ENCODE assay signal across 9 cellular contexts in genomic region chr16:1002399-1003161, GRCh38. TPM values are rescaled to one million over a fixed set of nuclear protein-coding genes. Genes with fewer than 3 reads are reported as not detected.
DNase-seq lines count a peak whose midpoint lies in the region; ATAC-seq, FAIRE-seq and TF ChIP-seq lines count a peak whose summit lies in the region.
"Had no signal": no experiment of that assay in that cellular context is flagged by ENCODE, and none has a peak within 500 bp of the region (broad histone marks: within the 10 kb centered on the region; RNA-seq: fewer than 3 reads in every experiment).

No MANE protein-coding gene starts in this region.

- TF ChIP-seq EP300 in HepG2 (IDR thresholded peaks at IDR 0.05; ENCODE audit: low read depth in 2 of 2, low read length in 2 of 2) (no peak), HepG2 (CRISPR knock-in tag; IDR thresholded peaks at IDR 0.05; ENCODE audit: borderline replicate concordance) (no peak)

- H3K9ac ChIP-seq in HepG2 (ENCODE audit: insufficient read depth, low read depth, low read length) = no peak overlapping the region

- DNase-seq in EH (ENCODE audit: low read depth) (peak; percentile 82), SJCRH30 (peak; percentile 89 to 93), HepG2 (ENCODE audit: low spot score) (peak; percentile 49), GM12892 (ENCODE audit: insufficient read length) (no peak), GM19238 (ENCODE audit: insufficient read length, low spot score) (no peak)
- DNase-seq in activated naive CD4-positive, alpha-beta T cell treated with anti-CD3 and anti-CD28 coated beads, Interleukin-2, amount 50 U/mL, for 72 hours (ENCODE audit: low spot score in 2 of 2) = peak; percentile 59 to 93
- peak; percentile 56 to 75 for DNase-seq in stimulated activated effector memory CD8-positive, alpha-beta T cell treated with anti-CD3 and anti-CD28 coated beads, Interleukin-12 subunit alpha, Interleukin-12 subunit beta, amount 100 ng/mL, for 72 hours (ENCODE audit: low spot score in 2 of 2)
- DNase-seq: heart right ventricle had no signal

- H3K27ac ChIP-seq in SJCRH30 = peak overlapping the region; percentile 62
- H3K27ac ChIP-seq in HepG2 (ENCODE audit: extremely low read length, insufficient read depth, low read length) = no peak overlapping the region
- H3K27ac ChIP-seq: heart right ventricle had no signal

- no peaks in the 10 kb centered on the region for H3K36me3 ChIP-seq in SJCRH30
- H3K36me3 ChIP-seq in HepG2 (replicated peaks in 1 of 2; ENCODE audit: control insufficient read depth in 1 of 2, insufficient read depth in 2 of 2, low read length in 2 of 2) = no peaks in the 10 kb centered on the region
- H3K36me3 ChIP-seq: heart right ventricle had no signal

- H3K36me3 Mint-ChIP-seq in activated naive CD4-positive, alpha-beta T cell treated with anti-CD3 and anti-CD28 coated beads, Interleukin-2, amount 50 U/mL, for 72 hours = no peaks in the 10 kb centered on the region
- H3K36me3 Mint-ChIP-seq in stimulated activated effector memory CD8-positive, alpha-beta T cell treated with anti-CD3 and anti-CD28 coated beads, Interleukin-12 subunit alpha, Interleukin-12 subunit beta, amount 100 ng/mL, for 72 hours = no peaks in the 10 kb centered on the region

- H2AFZ ChIP-seq in HepG2 (ENCODE audit: low read length) = no peak overlapping the region

- H3K9me3 ChIP-seq in SJCRH30 (replicated peaks) (no peaks in the 10 kb centered on the region), HepG2 (ENCODE audit: low read length) (no peaks in the 10 kb centered on the region)
- H3K9me3 ChIP-seq: heart right ventricle had no signal

- H3K4me1 Mint-ChIP-seq in stimulated activated effector memory CD8-positive, alpha-beta T cell treated with anti-CD3 and anti-CD28 coated beads, Interleukin-12 subunit alpha, Interleukin-12 subunit beta, amount 100 ng/mL, for 72 hours = peaks cover 44% of the 10 kb centered on the region

- no peak for TF ChIP-seq CTCF in HepG2 (CRISPR knock-in tag; IDR thresholded peaks at IDR 0.05)

- TF ChIP-seq RAD21 in HepG2 (CRISPR knock-in tag; IDR thresholded peaks at IDR 0.05) = no peak

- H3K4me1 ChIP-seq in SJCRH30 (peaks cover 45% of the 10 kb centered on the region), HepG2 (ENCODE audit: insufficient read depth, low read length) (no peaks in the 10 kb centered on the region)

- no TSS peak for BruUV-seq in HepG2 (replicated peaks; lab: Mats Ljungman, UMichigan)

- in situ Hi-C loops in HepG2 (cut with HindIII; ENCODE audit: extremely low pct_ligation_motif_present, low pct_unique_long_range_greater_than_20kb) = no loop called here

- H3K27ac Mint-ChIP-seq in activated naive CD4-positive, alpha-beta T cell treated with anti-CD3 and anti-CD28 coated beads, Interleukin-2, amount 50 U/mL, for 72 hours = peak overlapping the region; percentile 50 to 89
- peak overlapping the region; percentile 70 for H3K27ac Mint-ChIP-seq in stimulated activated effector memory CD8-positive, alpha-beta T cell treated with anti-CD3 and anti-CD28 coated beads, Interleukin-12 subunit alpha, Interleukin-12 subunit beta, amount 100 ng/mL, for 72 hours

- WGBS in HepG2 (ENCODE audit: low lambda C conversion rate) = 69% methylated on average over 14 of the region's 46 CpGs

- H4K20me1 ChIP-seq in HepG2 (ENCODE audit: insufficient read depth, low read length) = peaks cover 4% of the 10 kb centered on the region; the same call in 1 of the 2 replicates

- intact Hi-C loops in HepG2 (cut with micrococcal nuclease; ENCODE audit: unreplicated experiment) = no loop called here

- CTCF ChIA-PET in HepG2 (lab: Yijun Ruan, JAX; ENCODE audit: low intra/inter-chr PET ratio, low total read pairs) = no interaction called here

- H3K79me2 ChIP-seq in HepG2 (ENCODE audit: insufficient read depth, low read length) = no peaks in the 10 kb centered on the region

- peak overlapping the region; percentile 64 for H3K4me3 Mint-ChIP-seq in stimulated activated effector memory CD8-positive, alpha-beta T cell treated with anti-CD3 and anti-CD28 coated beads, Interleukin-12 subunit alpha, Interleukin-12 subunit beta, amount 100 ng/mL, for 72 hours

- ATAC-seq in activated naive CD4-positive, alpha-beta T cell treated with anti-CD3 and anti-CD28 coated beads, Interleukin-2, amount 50 U/mL, for 72 hours = peak; percentile 73 to 90
- peak; percentile 13; the same call in 2 of the 3 replicates for ATAC-seq in HepG2
- peak; percentile 77 for ATAC-seq in stimulated activated effector memory CD8-positive, alpha-beta T cell treated with anti-CD3 and anti-CD28 coated beads, Interleukin-12 subunit alpha, Interleukin-12 subunit beta, amount 100 ng/mL, for 72 hours
- no peak for ATAC-seq in GM19395 (IDR thresholded peaks at IDR 0.05; ENCODE audit: unreplicated experiment)

- H3K9me3 Mint-ChIP-seq in activated naive CD4-positive, alpha-beta T cell treated with anti-CD3 and anti-CD28 coated beads, Interleukin-2, amount 50 U/mL, for 72 hours = no peaks in the 10 kb centered on the region
- no peaks in the 10 kb centered on the region for H3K9me3 Mint-ChIP-seq in stimulated activated effector memory CD8-positive, alpha-beta T cell treated with anti-CD3 and anti-CD28 coated beads, Interleukin-12 subunit alpha, Interleukin-12 subunit beta, amount 100 ng/mL, for 72 hours

- H3K4me2 ChIP-seq in HepG2 (ENCODE audit: low read depth, low read length) = no peak overlapping the region

- H3K4me3 ChIP-seq in SJCRH30 = no peak overlapping the region
- H3K4me3 ChIP-seq in HepG2 (replicated peaks in 1 of 3; ENCODE audit: insufficient read depth in 1 of 3, low read depth in 2 of 3, low read length in 3 of 3) = no peak overlapping the region; a peak in 1 of 6 replicates
- H3K4me3 ChIP-seq: heart right ventricle had no signal

- no peak for TF ChIP-seq POLR2A in HepG2 (IDR thresholded peaks at IDR 0.05; ENCODE audit: insufficient read depth in 1 of 2, low read depth in 2 of 2, low read length in 2 of 2)
- TF ChIP-seq POLR2A in GM12892 (IDR thresholded peaks at IDR 0.05; ENCODE audit: low read depth, low read length) = no peak

- POLR2A ChIA-PET in HepG2 (lab: Yijun Ruan, JAX) = no interaction called here

- no peak for FAIRE-seq in HepG2 (lab: Jason Lieb, UNC)
- no peak for FAIRE-seq in GM12892 (lab: Jason Lieb, UNC)

- H3K27me3 ChIP-seq in SJCRH30 (no peaks in the 10 kb centered on the region), HepG2 (ENCODE audit: control insufficient read depth in 1 of 2, insufficient read depth in 2 of 2, low read length in 2 of 2) (peaks cover 34 to 85% of the 10 kb centered on the region in 2 experiments)

RNA-seq across cellular contexts. Expression of gene SOX8, which starts 21.0 kb away (rescaled TPM):
- total RNA-seq in SJCRH30 (2014; rRNA removed; shearing (Covaris generic)) = 141 and 144 TPM in 2 replicates
- total RNA-seq in activated naive CD4-positive, alpha-beta T cell treated with anti-CD3 and anti-CD28 coated beads, Interleukin-2, amount 50 U/mL, for 72 hours = 1 to 10 TPM in 1 of 2 donors, under 1 TPM in 1; 0.43 to 5.9 TPM
- total RNA-seq in HepG2 (2016; rRNA removed; fragmentation: Illumina TruSeq; extraction: Trizol) = 0.15 and 0.20 TPM in 2 replicates
- total RNA-seq in HepG2 (2016; cell fraction: cytosol; rRNA removed; fragmentation: Illumina TruSeq; extraction: Trizol; ENCODE audit: low read depth) = not detected in 2 replicates
- total RNA-seq in HepG2 (2016; cell fraction: insoluble cytoplasmic fraction; rRNA removed; fragmentation: Illumina TruSeq; extraction: Trizol) = 0.21 and 0.28 TPM in 2 replicates
- total RNA-seq in HepG2 (2016; cell fraction: membrane; rRNA removed; fragmentation: Illumina TruSeq; extraction: Trizol) = 0.19 and 0.31 TPM in 2 replicates
- 0.22 TPM in 1 of 2 replicates, not detected in the other for total RNA-seq in HepG2 (2016; cell fraction: nucleus; rRNA removed; fragmentation: Illumina TruSeq; extraction: Trizol)
- polyA plus RNA-seq in HepG2 (2011; rRNA removed) = 0.28 and 0.34 TPM in 2 replicates
- 0.32 and 0.42 TPM in 2 replicates for polyA plus RNA-seq in HepG2 (2011; cell fraction: cytosol; rRNA removed)
- 3.2 and 3.6 TPM in 2 replicates for polyA plus RNA-seq in HepG2 (2011; cell fraction: nucleus; rRNA removed)
- 0.25 and 0.61 TPM in 2 replicates for polyA plus RNA-seq in HepG2 (2012)
- polyA plus RNA-seq in HepG2 (2016; cell fraction: cytosol; fragmentation: Illumina TruSeq; extraction: Trizol; ENCODE audit: low read depth) = 0.06 and 0.08 TPM in 2 replicates
- polyA plus RNA-seq in HepG2 (2016; cell fraction: insoluble cytoplasmic fraction; fragmentation: Illumina TruSeq; extraction: Trizol; ENCODE audit: low read depth) = 0.33 and 0.39 TPM in 2 replicates
- polyA plus RNA-seq in HepG2 (2016; cell fraction: membrane; fragmentation: Illumina TruSeq; extraction: Trizol; ENCODE audit: low read depth) = 0.20 TPM in 1 of 2 replicates, not detected in the other
- 0.55 and 0.61 TPM in 2 replicates for polyA plus RNA-seq in HepG2 (2016; cell fraction: nucleus; fragmentation: Illumina TruSeq; extraction: Trizol; ENCODE audit: insufficient read depth, low read depth)
- 0.09 and 0.42 TPM in 2 replicates for polyA minus RNA-seq in HepG2 (2011; rRNA and poly(A)+ RNA removed; ENCODE audit: low replicate concordance)
- polyA minus RNA-seq in HepG2 (2011; cell fraction: cytosol; rRNA and poly(A)+ RNA removed) = 0.30 TPM in 1 of 2 replicates, not detected in the other
- polyA minus RNA-seq in HepG2 (2011; cell fraction: nucleus; rRNA and poly(A)+ RNA removed) = 0.25 and 0.39 TPM in 2 replicates
- polyA plus RNA-seq in GM12892 (2012; ENCODE audit: missing spikeins) = not detected

RNA-seq across cellular contexts. Expression of gene LMF1, which starts 31.8 kb away (rescaled TPM):
- total RNA-seq in SJCRH30 (2014; rRNA removed; shearing (Covaris generic)) = 2.3 and 2.7 TPM in 2 replicates
- total RNA-seq in activated naive CD4-positive, alpha-beta T cell treated with anti-CD3 and anti-CD28 coated beads, Interleukin-2, amount 50 U/mL, for 72 hours = 10 to 100 TPM; 13.0 to 19.1 TPM
- 2.3 and 6.8 TPM in 2 replicates for total RNA-seq in HepG2 (2016; rRNA removed; fragmentation: Illumina TruSeq; extraction: Trizol)
- total RNA-seq in HepG2 (2016; cell fraction: cytosol; rRNA removed; fragmentation: Illumina TruSeq; extraction: Trizol; ENCODE audit: low read depth) = 23.4 and 25.3 TPM in 2 replicates
- total RNA-seq in HepG2 (2016; cell fraction: insoluble cytoplasmic fraction; rRNA removed; fragmentation: Illumina TruSeq; extraction: Trizol) = 1.7 and 5.9 TPM in 2 replicates
- total RNA-seq in HepG2 (2016; cell fraction: membrane; rRNA removed; fragmentation: Illumina TruSeq; extraction: Trizol) = 6.7 and 7.2 TPM in 2 replicates
- total RNA-seq in HepG2 (2016; cell fraction: nucleus; rRNA removed; fragmentation: Illumina TruSeq; extraction: Trizol) = 6.8 and 8.9 TPM in 2 replicates
- polyA plus RNA-seq in HepG2 (2011; rRNA removed) = 8.5 and 13.7 TPM in 2 replicates
- polyA plus RNA-seq in HepG2 (2011; cell fraction: cytosol; rRNA removed) = 6.6 and 9.1 TPM in 2 replicates
- 21.9 and 22.4 TPM in 2 replicates for polyA plus RNA-seq in HepG2 (2011; cell fraction: nucleus; rRNA removed)
- polyA plus RNA-seq in HepG2 (2012) = 7.4 and 13.7 TPM in 2 replicates
- polyA plus RNA-seq in HepG2 (2016; cell fraction: cytosol; fragmentation: Illumina TruSeq; extraction: Trizol; ENCODE audit: low read depth) = 1.2 and 1.4 TPM in 2 replicates
- polyA plus RNA-seq in HepG2 (2016; cell fraction: insoluble cytoplasmic fraction; fragmentation: Illumina TruSeq; extraction: Trizol; ENCODE audit: low read depth) = 1.7 and 1.8 TPM in 2 replicates
- polyA plus RNA-seq in HepG2 (2016; cell fraction: membrane; fragmentation: Illumina TruSeq; extraction: Trizol; ENCODE audit: low read depth) = 1.1 and 1.4 TPM in 2 replicates
- 9.6 and 11.1 TPM in 2 replicates for polyA plus RNA-seq in HepG2 (2016; cell fraction: nucleus; fragmentation: Illumina TruSeq; extraction: Trizol; ENCODE audit: insufficient read depth, low read depth)
- 30.2 and 40.1 TPM in 2 replicates for polyA minus RNA-seq in HepG2 (2011; rRNA and poly(A)+ RNA removed; ENCODE audit: low replicate concordance)
- 10.7 and 15.0 TPM in 2 replicates for polyA minus RNA-seq in HepG2 (2011; cell fraction: cytosol; rRNA and poly(A)+ RNA removed)
- polyA minus RNA-seq in HepG2 (2011; cell fraction: nucleus; rRNA and poly(A)+ RNA removed) = 13.4 and 17.4 TPM in 2 replicates
- 1.5 TPM for polyA plus RNA-seq in GM12892 (2012; ENCODE audit: missing spikeins)

Comparison
In these comparisons a context has a peak if more than half of its experiments do, and no peak if none do; other contexts are left out.
1. DNase-seq: peak in EH (single experiment), SJCRH30 (2 of 2), activated naive CD4-positive, alpha-beta T cell treated with anti-CD3 and anti-CD28 coated beads, Interleukin-2, amount 50 U/mL, for 72 hours (2 of 2), HepG2 (single experiment) and stimulated activated effector memory CD8-positive, alpha-beta T cell treated with anti-CD3 and anti-CD28 coated beads, Interleukin-12 subunit alpha, Interleukin-12 subunit beta, amount 100 ng/mL, for 72 hours (2 of 2); none in GM12892 (single experiment) and GM19238 (single experiment).
2. RNA of gene SOX8, which starts 21.0 kb away (total RNA-seq): 141 to 144 TPM in SJCRH30; 0.43 to 5.9 TPM in activated naive CD4-positive, alpha-beta T cell treated with anti-CD3 and anti-CD28 coated beads, Interleukin-2, amount 50 U/mL, for 72 hours and 0.15 to 0.31 TPM in HepG2; every median in the first group is over 10 times any median in the second.